In the genomic region with DNA sequence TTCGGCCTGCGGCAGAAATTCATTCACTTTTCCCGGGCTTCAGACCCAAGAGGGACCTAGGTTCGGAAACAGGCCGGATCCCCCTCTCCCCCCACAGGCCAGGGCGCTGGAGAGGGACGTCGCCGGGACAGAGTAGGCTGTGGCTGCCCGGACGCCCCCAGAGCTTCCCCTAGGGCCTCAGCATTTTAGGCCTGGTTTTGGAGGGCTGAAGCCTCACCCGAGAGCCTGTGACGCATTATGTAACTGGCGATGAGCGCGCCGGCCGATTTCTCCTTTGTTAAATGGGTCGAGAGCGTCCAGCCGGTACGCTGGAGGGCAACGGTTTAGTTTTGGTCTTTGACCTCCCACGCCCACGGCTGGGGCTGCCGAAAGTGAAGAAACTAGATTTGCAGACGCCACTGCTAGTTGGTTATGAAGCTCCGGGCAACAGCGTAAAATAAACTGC, we compare ENCODE assay signal across 1 cellular context.
TF ChIP-seq lines count a peak whose summit lies in the region.

No MANE protein-coding gene starts in this region.

TF ChIP-seq in HepG2, 621 proteins besides CTCF, POLR2A, EP300 and RAD21 (continues in another document):
- TF ChIP-seq ZNF589 (CRISPR knock-in tag; conservative IDR thresholded peaks at IDR 0.05) (peak; percentile 7; the same call in 1 of the 2 replicates), POGZ (CRISPR knock-in tag; IDR thresholded peaks at IDR 0.05) (no peak), SP5 (CRISPR knock-in tag; IDR thresholded peaks at IDR 0.05; ENCODE audit: borderline replicate concordance, low read depth) (peak; percentile 61; the same call in 1 of the 2 replicates), ZSCAN25 (CRISPR knock-in tag; IDR thresholded peaks at IDR 0.05) (peak; percentile 39; the same call in 1 of the 2 replicates), ZNF558 (CRISPR knock-in tag; IDR thresholded peaks at IDR 0.05; ENCODE audit: borderline replicate concordance) (peak; percentile 68; the same call in 1 of the 2 replicates), RCOR2 (CRISPR knock-in tag; IDR thresholded peaks at IDR 0.05) (peak; percentile 21; the same call in 1 of the 2 replicates), ARNTL (CRISPR knock-in tag; IDR thresholded peaks at IDR 0.05) (0 out of 2 replicates have a peak, but pooled peaks have one; percentile 27), ZNF232 (CRISPR knock-in tag; IDR thresholded peaks at IDR 0.05; ENCODE audit: borderline replicate concordance) (peak; percentile 22; the same call in 1 of the 2 replicates), ZFP82 (CRISPR knock-in tag; IDR thresholded peaks at IDR 0.05; ENCODE audit: borderline replicate concordance) (peak; percentile 13; the same call in 1 of the 2 replicates), MEIS2 (CRISPR knock-in tag; IDR thresholded peaks at IDR 0.05) (0 out of 2 replicates have a peak, but pooled peaks have one; percentile 16), TCF7 (IDR thresholded peaks at IDR 0.05; ENCODE audit: low read depth) (no peak), BRCA1 (CRISPR knock-in tag; IDR thresholded peaks at IDR 0.05) (0 out of 2 replicates have a peak, but pooled peaks have one; percentile 6), HNF4G (IDR thresholded peaks at IDR 0.05; ENCODE audit: borderline replicate concordance, low read depth, low read length) (peak; percentile 57; the same call in 1 of the 2 replicates), HNF4G (CRISPR knock-in tag; IDR thresholded peaks at IDR 0.05; ENCODE audit: borderline replicate concordance, low read depth) (no peak), ZFP90 (CRISPR knock-in tag; IDR thresholded peaks at IDR 0.05; ENCODE audit: borderline replicate concordance) (no peak), TGIF2 (CRISPR knock-in tag; IDR thresholded peaks at IDR 0.05) (no peak), RFXAP (CRISPR knock-in tag; IDR thresholded peaks at IDR 0.05; ENCODE audit: borderline replicate concordance) (peak; percentile 55; the same call in 1 of the 2 replicates), ETV5 (CRISPR knock-in tag; IDR thresholded peaks at IDR 0.05; ENCODE audit: borderline replicate concordance) (no peak), ZNF629 (CRISPR knock-in tag; conservative IDR thresholded peaks at IDR 0.05) (peak; percentile 97), RARA (CRISPR knock-in tag; IDR thresholded peaks at IDR 0.05) (peak; percentile 56), ZBTB20 (CRISPR knock-in tag; IDR thresholded peaks at IDR 0.05; ENCODE audit: borderline replicate concordance, low read depth) (0 out of 2 replicates have a peak, but pooled peaks have one; percentile 20), ZNF564 (CRISPR knock-in tag; IDR thresholded peaks at IDR 0.05) (no peak; the same call in 1 of the 2 replicates), FIP1L1 (IDR thresholded peaks at IDR 0.05; ENCODE audit: borderline replicate concordance, insufficient read depth, low read depth, low read length) (no peak), PTBP1 (IDR thresholded peaks at IDR 0.05; ENCODE audit: low read depth, low read length, poor library complexity, severe bottlenecking) (peak; percentile 74), ZNF713 (CRISPR knock-in tag; IDR thresholded peaks at IDR 0.05) (0 out of 2 replicates have a peak, but pooled peaks have one; percentile 4), ZNF17 (CRISPR knock-in tag; IDR thresholded peaks at IDR 0.05) (no peak), MED1 (CRISPR knock-in tag; IDR thresholded peaks at IDR 0.05) (no peak), ZNF670 (CRISPR knock-in tag; IDR thresholded peaks at IDR 0.05; ENCODE audit: borderline replicate concordance) (0 out of 2 replicates have a peak, but pooled peaks have one; percentile 3), ZSCAN9 (CRISPR knock-in tag; IDR thresholded peaks at IDR 0.05; ENCODE audit: borderline replicate concordance) (no peak), NONO (IDR thresholded peaks at IDR 0.05) (no peak), NONO (CRISPR knock-in tag; conservative IDR thresholded peaks at IDR 0.05) (0 out of 2 replicates have a peak, but pooled peaks have one; percentile 5), SMAD9 (CRISPR knock-in tag; IDR thresholded peaks at IDR 0.05) (peak; percentile 21; the same call in 1 of the 2 replicates), ZNF143 (CRISPR knock-in tag; IDR thresholded peaks at IDR 0.05) (0 out of 2 replicates have a peak, but pooled peaks have one; percentile 21), MTF1 (CRISPR knock-in tag; IDR thresholded peaks at IDR 0.05) (0 out of 2 replicates have a peak, but pooled peaks have one; percentile 39), BCL6 (CRISPR knock-in tag; IDR thresholded peaks at IDR 0.05) (peak; percentile 42; the same call in 1 of the 2 replicates), HNRNPL (IDR thresholded peaks at IDR 0.05; ENCODE audit: low read depth, low read length) (peak; percentile 48; the same call in 1 of the 2 replicates), NR2F2 (IDR thresholded peaks at IDR 0.05; ENCODE audit: borderline replicate concordance, low read depth) (0 out of 2 replicates have a peak, but pooled peaks have one; percentile 27), THYN1 (CRISPR knock-in tag; IDR thresholded peaks at IDR 0.05; ENCODE audit: borderline replicate concordance, low read depth) (no peak), GFI1 (CRISPR knock-in tag; IDR thresholded peaks at IDR 0.05; ENCODE audit: borderline replicate concordance) (peak; percentile 80; the same call in 1 of the 2 replicates), HDAC2 (CRISPR knock-in tag; IDR thresholded peaks at IDR 0.05) (no peak), MIER3 (CRISPR knock-in tag; IDR thresholded peaks at IDR 0.05; ENCODE audit: borderline replicate concordance) (no peak)
- TF ChIP-seq, protein P1, sequence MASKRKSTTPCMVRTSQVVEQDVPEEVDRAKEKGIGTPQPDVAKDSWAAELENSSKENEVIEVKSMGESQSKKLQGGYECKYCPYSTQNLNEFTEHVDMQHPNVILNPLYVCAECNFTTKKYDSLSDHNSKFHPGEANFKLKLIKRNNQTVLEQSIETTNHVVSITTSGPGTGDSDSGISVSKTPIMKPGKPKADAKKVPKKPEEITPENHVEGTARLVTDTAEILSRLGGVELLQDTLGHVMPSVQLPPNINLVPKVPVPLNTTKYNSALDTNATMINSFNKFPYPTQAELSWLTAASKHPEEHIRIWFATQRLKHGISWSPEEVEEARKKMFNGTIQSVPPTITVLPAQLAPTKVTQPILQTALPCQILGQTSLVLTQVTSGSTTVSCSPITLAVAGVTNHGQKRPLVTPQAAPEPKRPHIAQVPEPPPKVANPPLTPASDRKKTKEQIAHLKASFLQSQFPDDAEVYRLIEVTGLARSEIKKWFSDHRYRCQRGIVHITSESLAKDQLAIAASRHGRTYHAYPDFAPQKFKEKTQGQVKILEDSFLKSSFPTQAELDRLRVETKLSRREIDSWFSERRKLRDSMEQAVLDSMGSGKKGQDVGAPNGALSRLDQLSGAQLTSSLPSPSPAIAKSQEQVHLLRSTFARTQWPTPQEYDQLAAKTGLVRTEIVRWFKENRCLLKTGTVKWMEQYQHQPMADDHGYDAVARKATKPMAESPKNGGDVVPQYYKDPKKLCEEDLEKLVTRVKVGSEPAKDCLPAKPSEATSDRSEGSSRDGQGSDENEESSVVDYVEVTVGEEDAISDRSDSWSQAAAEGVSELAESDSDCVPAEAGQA (IDR thresholded peaks at IDR 0.05; ENCODE audit: low read depth) = no peak
- TF ChIP-seq, protein P1 (CRISPR knock-in tag; IDR thresholded peaks at IDR 0.05; ENCODE audit: borderline replicate concordance) = 0 out of 2 replicates have a peak, but pooled peaks have one; percentile 39
- TF ChIP-seq, protein P2, sequence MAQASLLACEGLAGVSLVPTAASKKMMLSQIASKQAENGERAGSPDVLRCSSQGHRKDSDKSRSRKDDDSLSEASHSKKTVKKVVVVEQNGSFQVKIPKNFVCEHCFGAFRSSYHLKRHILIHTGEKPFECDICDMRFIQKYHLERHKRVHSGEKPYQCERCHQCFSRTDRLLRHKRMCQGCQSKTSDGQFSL (CRISPR knock-in tag; IDR thresholded peaks at IDR 0.05) = 0 out of 2 replicates have a peak, but pooled peaks have one; percentile 46
- TF ChIP-seq, protein P3, sequence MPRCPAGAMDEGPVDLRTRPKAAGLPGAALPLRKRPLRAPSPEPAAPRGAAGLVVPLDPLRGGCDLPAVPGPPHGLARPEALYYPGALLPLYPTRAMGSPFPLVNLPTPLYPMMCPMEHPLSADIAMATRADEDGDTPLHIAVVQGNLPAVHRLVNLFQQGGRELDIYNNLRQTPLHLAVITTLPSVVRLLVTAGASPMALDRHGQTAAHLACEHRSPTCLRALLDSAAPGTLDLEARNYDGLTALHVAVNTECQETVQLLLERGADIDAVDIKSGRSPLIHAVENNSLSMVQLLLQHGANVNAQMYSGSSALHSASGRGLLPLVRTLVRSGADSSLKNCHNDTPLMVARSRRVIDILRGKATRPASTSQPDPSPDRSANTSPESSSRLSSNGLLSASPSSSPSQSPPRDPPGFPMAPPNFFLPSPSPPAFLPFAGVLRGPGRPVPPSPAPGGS (CRISPR knock-in tag; IDR thresholded peaks at IDR 0.05) = 0 out of 2 replicates have a peak, but pooled peaks have one; percentile 2
- TF ChIP-seq, protein P4, sequence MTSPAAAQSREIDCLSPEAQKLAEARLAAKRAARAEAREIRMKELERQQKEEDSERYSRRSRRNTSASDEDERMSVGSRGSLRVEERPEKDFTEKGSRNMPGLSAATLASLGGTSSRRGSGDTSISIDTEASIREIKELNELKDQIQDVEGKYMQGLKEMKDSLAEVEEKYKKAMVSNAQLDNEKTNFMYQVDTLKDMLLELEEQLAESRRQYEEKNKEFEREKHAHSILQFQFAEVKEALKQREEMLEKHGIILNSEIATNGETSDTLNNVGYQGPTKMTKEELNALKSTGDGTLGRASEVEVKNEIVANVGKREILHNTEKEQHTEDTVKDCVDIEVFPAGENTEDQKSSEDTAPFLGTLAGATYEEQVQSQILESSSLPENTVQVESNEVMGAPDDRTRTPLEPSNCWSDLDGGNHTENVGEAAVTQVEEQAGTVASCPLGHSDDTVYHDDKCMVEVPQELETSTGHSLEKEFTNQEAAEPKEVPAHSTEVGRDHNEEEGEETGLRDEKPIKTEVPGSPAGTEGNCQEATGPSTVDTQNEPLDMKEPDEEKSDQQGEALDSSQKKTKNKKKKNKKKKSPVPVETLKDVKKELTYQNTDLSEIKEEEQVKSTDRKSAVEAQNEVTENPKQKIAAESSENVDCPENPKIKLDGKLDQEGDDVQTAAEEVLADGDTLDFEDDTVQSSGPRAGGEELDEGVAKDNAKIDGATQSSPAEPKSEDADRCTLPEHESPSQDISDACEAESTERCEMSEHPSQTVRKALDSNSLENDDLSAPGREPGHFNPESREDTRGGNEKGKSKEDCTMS (CRISPR knock-in tag; conservative IDR thresholded peaks at IDR 0.05) = no peak
- TF ChIP-seq, protein P5, sequence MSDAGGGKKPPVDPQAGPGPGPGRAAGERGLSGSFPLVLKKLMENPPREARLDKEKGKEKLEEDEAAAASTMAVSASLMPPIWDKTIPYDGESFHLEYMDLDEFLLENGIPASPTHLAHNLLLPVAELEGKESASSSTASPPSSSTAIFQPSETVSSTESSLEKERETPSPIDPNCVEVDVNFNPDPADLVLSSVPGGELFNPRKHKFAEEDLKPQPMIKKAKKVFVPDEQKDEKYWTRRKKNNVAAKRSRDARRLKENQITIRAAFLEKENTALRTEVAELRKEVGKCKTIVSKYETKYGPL (CRISPR knock-in tag; IDR thresholded peaks at IDR 0.05) = peak; percentile 42; the same call in 1 of the 2 replicates
- TF ChIP-seq, protein P6, sequence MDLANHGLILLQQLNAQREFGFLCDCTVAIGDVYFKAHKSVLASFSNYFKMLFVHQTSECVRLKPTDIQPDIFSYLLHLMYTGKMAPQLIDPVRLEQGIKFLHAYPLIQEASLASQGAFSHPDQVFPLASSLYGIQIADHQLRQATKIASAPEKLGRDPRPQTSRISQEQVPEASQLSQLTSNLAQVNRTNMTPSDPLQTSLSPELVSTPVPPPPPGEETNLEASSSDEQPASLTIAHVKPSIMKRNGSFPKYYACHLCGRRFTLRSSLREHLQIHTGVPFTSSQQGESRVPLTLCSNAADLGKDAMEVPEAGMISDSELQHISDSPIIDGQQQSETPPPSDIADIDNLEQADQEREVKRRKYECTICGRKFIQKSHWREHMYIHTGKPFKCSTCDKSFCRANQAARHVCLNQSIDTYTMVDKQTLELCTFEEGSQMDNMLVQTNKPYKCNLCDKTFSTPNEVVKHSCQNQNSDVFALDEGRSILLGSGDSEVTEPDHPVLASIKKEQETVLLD (CRISPR knock-in tag; IDR thresholded peaks at IDR 0.05; ENCODE audit: low read depth) = no peak
- TF ChIP-seq, protein P7, sequence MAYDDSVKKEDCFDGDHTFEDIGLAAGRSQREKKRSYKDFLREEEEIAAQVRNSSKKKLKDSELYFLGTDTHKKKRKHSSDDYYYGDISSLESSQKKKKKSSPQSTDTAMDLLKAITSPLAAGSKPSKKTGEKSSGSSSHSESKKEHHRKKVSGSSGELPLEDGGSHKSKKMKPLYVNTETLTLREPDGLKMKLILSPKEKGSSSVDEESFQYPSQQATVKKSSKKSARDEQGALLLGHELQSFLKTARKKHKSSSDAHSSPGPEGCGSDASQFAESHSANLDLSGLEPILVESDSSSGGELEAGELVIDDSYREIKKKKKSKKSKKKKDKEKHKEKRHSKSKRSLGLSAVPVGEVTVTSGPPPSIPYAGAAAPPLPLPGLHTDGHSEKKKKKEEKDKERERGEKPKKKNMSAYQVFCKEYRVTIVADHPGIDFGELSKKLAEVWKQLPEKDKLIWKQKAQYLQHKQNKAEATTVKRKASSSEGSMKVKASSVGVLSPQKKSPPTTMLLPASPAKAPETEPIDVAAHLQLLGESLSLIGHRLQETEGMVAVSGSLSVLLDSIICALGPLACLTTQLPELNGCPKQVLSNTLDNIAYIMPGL (CRISPR knock-in tag; IDR thresholded peaks at IDR 0.05; ENCODE audit: borderline replicate concordance in 1 of 2, low read depth in 1 of 2) = no peak
- TF ChIP-seq, protein P8, sequence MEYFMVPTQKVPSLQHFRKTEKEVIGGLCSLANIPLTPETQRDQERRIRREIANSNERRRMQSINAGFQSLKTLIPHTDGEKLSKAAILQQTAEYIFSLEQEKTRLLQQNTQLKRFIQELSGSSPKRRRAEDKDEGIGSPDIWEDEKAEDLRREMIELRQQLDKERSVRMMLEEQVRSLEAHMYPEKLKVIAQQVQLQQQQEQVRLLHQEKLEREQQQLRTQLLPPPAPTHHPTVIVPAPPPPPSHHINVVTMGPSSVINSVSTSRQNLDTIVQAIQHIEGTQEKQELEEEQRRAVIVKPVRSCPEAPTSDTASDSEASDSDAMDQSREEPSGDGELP (IDR thresholded peaks at IDR 0.05; ENCODE audit: borderline replicate concordance, low read depth) = peak; percentile 20; the same call in 1 of the 2 replicates
